Comparison of ENCODE assay signal across 9 cellular contexts in genomic region chrX:86047174-86047991, GRCh38. TPM values are rescaled to one million over a fixed set of nuclear protein-coding genes. Genes with fewer than 3 reads are reported as not detected.
DNase-seq lines count a peak whose midpoint lies in the region; ATAC-seq, FAIRE-seq and TF ChIP-seq lines count a peak whose summit lies in the region.
"Had no signal": no experiment of that assay in that cellular context is flagged by ENCODE, and none has a peak within 500 bp of the region (broad histone marks: within the 10 kb centered on the region; RNA-seq: fewer than 3 reads in every experiment).

CHM (minus strand) TSS chrX:86047558; CDS start chrX:86047532, 26 bp downstream.

- no peaks in the 10 kb centered on the region for H4K20me1 ChIP-seq in endothelial cell of umbilical vein (replicated peaks; ENCODE audit: control insufficient read depth, extremely low read depth, insufficient read depth, low read length)

- peak within 1 kb of the TSS; percentile 94 for H3K4me2 ChIP-seq in endothelial cell of umbilical vein (ENCODE audit: insufficient read depth, low read length)

- FAIRE-seq in endothelial cell of umbilical vein (lab: Jason Lieb, UNC) = peak; percentile 80

- H3K27me3 Mint-ChIP-seq in activated CD4-positive, alpha-beta memory T cell treated with anti-CD3 and anti-CD28 coated beads for 36 hours = peaks cover 2% of the 10 kb centered on the region
- H3K27me3 Mint-ChIP-seq: activated naive CD8-positive, alpha-beta T cell had no signal

- POLR2A ChIA-PET in activated CD4-positive, alpha-beta memory T cell treated with anti-CD3 and anti-CD28 coated beads for 36 hours (lab: Charles Lee) = no interaction called here
- POLR2A ChIA-PET in endothelial cell of umbilical vein (lab: Charles Lee) = no interaction called here

- H3K9me3 Mint-ChIP-seq in activated CD4-positive, alpha-beta memory T cell treated with anti-CD3 and anti-CD28 coated beads for 36 hours = no peaks in the 10 kb centered on the region

- DNase-seq in AG09319 (ENCODE audit: extremely low read depth, low read depth) (peak; percentile 37), endothelial cell of umbilical vein (ENCODE audit: low read depth, low spot score) (peak; percentile 93), mucosa of descending colon (peak; percentile 51 to 80 (median 61)), NCI-H446 (lab: John Stamatoyannopoulos, UW) (no peak)
- DNase-seq in activated CD4-positive, alpha-beta memory T cell treated with anti-CD3 and anti-CD28 coated beads for 36 hours = peak; percentile 68
- DNase-seq in stimulated activated CD8-positive, alpha-beta memory T cell treated with anti-CD3 and anti-CD28 coated beads, Interleukin-4, amount 100 ng/mL, for 4 hours (ENCODE audit: low read depth in 2 of 2, low spot score in 1 of 2) = peak; percentile 5 to 21

- H3K27ac ChIP-seq in endothelial cell of umbilical vein (ENCODE audit: insufficient read depth, low read depth, low read length) = peak within 1 kb of the TSS; percentile 77

- TF ChIP-seq CTCF in AG09319 (IDR thresholded peaks at IDR 0.05; ENCODE audit: low read depth, low read length) = no peak
- TF ChIP-seq CTCF in endothelial cell of umbilical vein (IDR thresholded peaks at IDR 0.05; ENCODE audit: extremely low read depth in 1 of 2, insufficient read depth in 1 of 2, low read depth in 1 of 2, low read length in 2 of 2) = no peak
- TF ChIP-seq CTCF in mucosa of descending colon (IDR thresholded peaks at IDR 0.05) = no peak

- CTCF ChIA-PET in activated CD4-positive, alpha-beta memory T cell treated with anti-CD3 and anti-CD28 coated beads for 36 hours (lab: Charles Lee) = no interaction called here
- CTCF ChIA-PET in endothelial cell of umbilical vein (lab: Charles Lee) = no interaction called here

- peaks cover 10% of the 10 kb centered on the region for H3K4me1 ChIP-seq in endothelial cell of umbilical vein (ENCODE audit: control insufficient read depth, extremely low read depth, insufficient read depth, low read length)
- H3K4me1 ChIP-seq in mucosa of descending colon (ENCODE audit: low read depth) = no peaks in the 10 kb centered on the region

- no peak within 1 kb of the TSS for H3K27ac Mint-ChIP-seq in activated CD4-positive, alpha-beta memory T cell treated with anti-CD3 and anti-CD28 coated beads for 36 hours
- H3K27ac Mint-ChIP-seq: activated naive CD8-positive, alpha-beta T cell had no signal

- TSS peak; percentile 96 for BruUV-seq in endothelial cell of umbilical vein (replicated peaks; lab: Mats Ljungman, UMichigan)

- peaks cover 7% of the 10 kb centered on the region for H3K4me1 Mint-ChIP-seq in activated CD4-positive, alpha-beta memory T cell treated with anti-CD3 and anti-CD28 coated beads for 36 hours (ENCODE audit: low read depth)

- ATAC-seq in GM19397 (IDR thresholded peaks at IDR 0.05; ENCODE audit: unreplicated experiment) (peak; percentile 99), HG03571 (IDR thresholded peaks at IDR 0.05; ENCODE audit: unreplicated experiment) (peak; percentile 100), mucosa of descending colon (peak; percentile 98)

- peak within 1 kb of the TSS; percentile 85 for H2AFZ ChIP-seq in endothelial cell of umbilical vein (ENCODE audit: low read depth, low read length)

- H3K4me3 Mint-ChIP-seq in activated CD4-positive, alpha-beta memory T cell treated with anti-CD3 and anti-CD28 coated beads for 36 hours = no peak within 1 kb of the TSS

- H3K9me1 ChIP-seq in endothelial cell of umbilical vein (replicated peaks; ENCODE audit: control insufficient read depth, extremely low read depth, insufficient read depth, low read length) = no peaks in the 10 kb centered on the region

- peak; percentile 68 for TF ChIP-seq POLR2A in endothelial cell of umbilical vein (IDR thresholded peaks at IDR 0.05; ENCODE audit: low read depth, low read length)

- H3K9me3 ChIP-seq in endothelial cell of umbilical vein (replicated peaks; ENCODE audit: control insufficient read depth, insufficient read depth, low read length) (no peaks in the 10 kb centered on the region), mucosa of descending colon (no peaks in the 10 kb centered on the region)

- peak within 1 kb of the TSS; percentile 41 to 73 (median 61) for H3K4me3 ChIP-seq in endothelial cell of umbilical vein (replicated peaks in 1 of 3; ENCODE audit: insufficient read depth in 1 of 3, low read depth in 1 of 3, low read length in 3 of 3)
- H3K4me3 ChIP-seq in mucosa of descending colon = peak within 1 kb of the TSS; percentile 6

- H3K27me3 ChIP-seq in endothelial cell of umbilical vein (ENCODE audit: control insufficient read depth in 2 of 2, insufficient read depth in 2 of 2, low read length in 2 of 2) = peaks cover 0 to 2% of the 10 kb centered on the region in 2 experiments

- intact Hi-C loops in activated CD4-positive, alpha-beta memory T cell treated with anti-CD3 and anti-CD28 coated beads for 36 hours (cut with micrococcal nuclease) = loop anchor here (5.0 kb wide), 1 partner anchor 1045 kb away; the partner anchor contains the start of gene APOOL
- intact Hi-C loops in endothelial cell of umbilical vein (cut with micrococcal nuclease) (loop anchor here (10.0 kb wide), 1 partner anchor 193 kb away; no protein-coding TSS in a partner anchor), mucosa of descending colon (cut with DNase I, micrococcal nuclease) (no loop called here)

- peaks cover 3% of the 10 kb centered on the region for H3K36me3 Mint-ChIP-seq in activated CD4-positive, alpha-beta memory T cell treated with anti-CD3 and anti-CD28 coated beads for 36 hours
- H3K36me3 Mint-ChIP-seq: activated naive CD8-positive, alpha-beta T cell had no signal

- peaks cover 41% of the 10 kb centered on the region for H3K79me2 ChIP-seq in endothelial cell of umbilical vein (ENCODE audit: control insufficient read depth, insufficient read depth, low read length)

- H3K9ac ChIP-seq in endothelial cell of umbilical vein (replicated peaks; ENCODE audit: extremely low read depth, insufficient read depth, low read length) = peak within 1 kb of the TSS; percentile 86

- H3K36me3 ChIP-seq in endothelial cell of umbilical vein (ENCODE audit: control insufficient read depth in 2 of 2, extremely low read depth in 1 of 2, insufficient read depth in 2 of 2, low read length in 2 of 2) (no peaks in the 10 kb centered on the region), mucosa of descending colon (ENCODE audit: low read depth) (no peaks in the 10 kb centered on the region)

- dilution Hi-C loops in endothelial cell of umbilical vein (cut with MboI; ENCODE audit: extremely low pct_ligation_motif_present, low sequenced_read_pairs) = no loop called here

TF ChIP-seq in endothelial cell of umbilical vein, 7 proteins besides CTCF, POLR2A, EP300 and RAD21:
- TF ChIP-seq MYC (IDR thresholded peaks at IDR 0.05; ENCODE audit: low read depth, low read length) (no peak), FOS (IDR thresholded peaks at IDR 0.05; ENCODE audit: borderline replicate concordance, insufficient read depth, low read length) (no peak), GATA2 (IDR thresholded peaks at IDR 0.05; ENCODE audit: insufficient read depth, insufficient read length, low read depth, low read length) (no peak), MAX (IDR thresholded peaks at IDR 0.05; ENCODE audit: insufficient read depth, insufficient read length) (no peak), JUN (IDR thresholded peaks at IDR 0.05; ENCODE audit: borderline replicate concordance, insufficient read depth, insufficient read length, low read depth) (no peak), EZH2 (IDR thresholded peaks at IDR 0.05; ENCODE audit: borderline replicate concordance, low read depth, low read length, severe bottlenecking) (no peak), POLR2AphosphoS5 (IDR thresholded peaks at IDR 0.05; ENCODE audit: insufficient read depth, low read depth, low read length) (no peak)

RNA-seq across cellular contexts. Expression of gene CHM, which starts in this region (rescaled TPM):
- total RNA-seq in activated CD4-positive, alpha-beta memory T cell treated with anti-CD3 and anti-CD28 coated beads for 36 hours = 10 to 100 TPM; 12.0 to 13.9 TPM
- 17.6 and 18.4 TPM in 2 replicates for total RNA-seq in endothelial cell of umbilical vein
- polyA plus RNA-seq in endothelial cell of umbilical vein = 8.1 and 10.5 TPM in 2 replicates
- polyA plus RNA-seq in endothelial cell of umbilical vein (2011; cell fraction: cytosol; rRNA removed) = 9.3 and 10.1 TPM in 2 replicates
- 19.5 and 23.6 TPM in 2 replicates for polyA plus RNA-seq in endothelial cell of umbilical vein (2011; cell fraction: nucleus; rRNA removed)
- 10.9 and 12.8 TPM in 2 replicates for polyA plus RNA-seq in endothelial cell of umbilical vein (2012)
- polyA minus RNA-seq in endothelial cell of umbilical vein = 14.9 and 16.9 TPM in 2 replicates
- 19.8 TPM for polyA minus RNA-seq in endothelial cell of umbilical vein (2011; cell fraction: cytosol; rRNA and poly(A)+ RNA removed)
- 40.7 and 56.4 TPM in 2 replicates for polyA minus RNA-seq in endothelial cell of umbilical vein (2011; cell fraction: nucleus; rRNA and poly(A)+ RNA removed)
- 10 to 100 TPM; 16.6 to 21.0 (median 16.9) TPM for total RNA-seq in mucosa of descending colon

Comparison
In these comparisons a context has a peak if more than half of its experiments do, and no peak if none do; other contexts are left out.
1. DNase-seq: peak in AG09319 (single experiment), activated CD4-positive, alpha-beta memory T cell treated with anti-CD3 and anti-CD28 coated beads for 36 hours (single experiment), endothelial cell of umbilical vein (single experiment), mucosa of descending colon (3 of 3) and stimulated activated CD8-positive, alpha-beta memory T cell treated with anti-CD3 and anti-CD28 coated beads, Interleukin-4, amount 100 ng/mL, for 4 hours (2 of 2); none in NCI-H446 (0 of 2).
2. intact Hi-C loops: an anchor here in activated CD4-positive, alpha-beta memory T cell treated with anti-CD3 and anti-CD28 coated beads for 36 hours (5.0 kb wide) and endothelial cell of umbilical vein (10.0 kb wide); none called in mucosa of descending colon.
3. Peak in every context shown above with its lines, with median percentiles within 50 percentile points of each other: ATAC-seq.